14 cellular contexts compared by ENCODE assay signal in genomic region chr3:88434001-88434400, GRCh38.
DNase-seq lines count a peak whose midpoint lies in the region; ATAC-seq and TF ChIP-seq lines count a peak whose summit lies in the region.
"Had no signal": no experiment of that assay in that cellular context is flagged by ENCODE, and none has a peak within 500 bp of the region (broad histone marks: within the 10 kb centered on the region; RNA-seq: fewer than 3 reads in every experiment).

No MANE protein-coding gene starts in this region.

- no peaks in the 10 kb centered on the region for H3K27me3 ChIP-seq in ACC112 (ENCODE audit: insufficient read depth, low read length)
- no peaks in the 10 kb centered on the region for H3K27me3 ChIP-seq in PC-9 (ENCODE audit: insufficient read depth, low read depth)
- H3K27me3 ChIP-seq in lower lobe of right lung (ENCODE audit: low read depth), result no peaks in the 10 kb centered on the region
- H3K27me3 ChIP-seq in transverse colon, result no peaks in the 10 kb centered on the region

- no peaks in the 10 kb centered on the region for H3F3A ChIP-seq in PC-9 (ENCODE audit: insufficient read depth, low read depth)

- BruUV-seq in PC-9 (replicated peaks; lab: Mats Ljungman, UMichigan), result no TSS peak

- H3K4me1 ChIP-seq in ACC112 (ENCODE audit: control insufficient read depth, insufficient read depth, low read length, unreplicated experiment), result no peaks in the 10 kb centered on the region
- no peaks in the 10 kb centered on the region for H3K4me1 ChIP-seq in PC-9 (replicated peaks; ENCODE audit: insufficient read depth)
- H3K4me1 ChIP-seq in lower lobe of right lung, result no peaks in the 10 kb centered on the region
- no peaks in the 10 kb centered on the region for H3K4me1 ChIP-seq in transverse colon

- H4K20me1 ChIP-seq in PC-9 (ENCODE audit: insufficient read depth), result no peaks in the 10 kb centered on the region

- intact Hi-C loops in PC-9 (cut with micrococcal nuclease; ENCODE audit: unreplicated experiment) (no loop called here), lower lobe of right lung (cut with DNase I) (no loop called here), transverse colon (cut with DNase I; ENCODE audit: low total_unique reads) (no loop called here)

- H3K9me2 ChIP-seq in PC-9 (ENCODE audit: insufficient read depth), result no peaks in the 10 kb centered on the region

- H3K79me2 ChIP-seq in ACC112 (ENCODE audit: control insufficient read depth, insufficient read depth, low read length, unreplicated experiment) (no peaks in the 10 kb centered on the region), PC-9 (ENCODE audit: low read depth) (no peaks in the 10 kb centered on the region)

- H3K4me2 ChIP-seq in PC-9, result no peak overlapping the region

- no peak for DNase-seq in PC-9
- DNase-seq in lower lobe of right lung, result no peak
- DNase-seq in DMS79 (lab: John Stamatoyannopoulos, UW), result no peak
- DNase-seq in transverse colon, result no peak
- no peak for DNase-seq in dermis blood vessel endothelial cell
- DNase-seq: activated CD8-positive, alpha-beta memory T cell treated with anti-CD3 and anti-CD28 coated beads, Interleukin-2, amount 50 U/mL, for 48 hours; CD4-positive, alpha-beta memory T cell; NCI-H187; nephron progenitor cell had no signal

- peak; percentile 36 for ATAC-seq in GM19351 (IDR thresholded peaks at IDR 0.05; ENCODE audit: unreplicated experiment)
- ATAC-seq in HG02938 (IDR thresholded peaks at IDR 0.05; ENCODE audit: unreplicated experiment), result peak; percentile 31
- ATAC-seq in lower lobe of right lung, result no peak
- ATAC-seq: activated CD4-positive, CD25-positive, alpha-beta regulatory T cell treated with anti-CD3 and anti-CD28 coated beads, Interleukin-2, amount 50 U/mL, for 24 hours had no signal

- H3K27ac ChIP-seq in ACC112 (ENCODE audit: low read depth, low read length), result no peak overlapping the region
- H3K27ac ChIP-seq in PC-9, result no peak overlapping the region
- H3K27ac ChIP-seq in lower lobe of right lung, result no peak overlapping the region
- no peak overlapping the region for H3K27ac ChIP-seq in transverse colon
- H3K27ac ChIP-seq: HL-60 had no signal

- no peak for TF ChIP-seq POLR2A in transverse colon (IDR thresholded peaks at IDR 0.05)

- H3K4me3 ChIP-seq in ACC112 (ENCODE audit: low read depth, low read length) (no peak overlapping the region), PC-9 (no peak overlapping the region), lower lobe of right lung (no peak overlapping the region), transverse colon (no peak overlapping the region)

- no peak for TF ChIP-seq EP300 in transverse colon (IDR thresholded peaks at IDR 0.05; ENCODE audit: low read depth)

- H3K9me3 ChIP-seq in PC-9 (ENCODE audit: insufficient read depth, low read depth) (no peaks in the 10 kb centered on the region), lower lobe of right lung (no peaks in the 10 kb centered on the region), transverse colon (no peaks in the 10 kb centered on the region)

- WGBS in transverse colon (ENCODE audit: low coverage in 1 of 2), 2 donors, result 80 to 95% methylated on average over 2 of the region's 2 CpGs

- H3K36me3 ChIP-seq in ACC112 (ENCODE audit: insufficient read depth, low read length), result no peaks in the 10 kb centered on the region
- no peaks in the 10 kb centered on the region for H3K36me3 ChIP-seq in PC-9 (ENCODE audit: low read depth)
- no peaks in the 10 kb centered on the region for H3K36me3 ChIP-seq in lower lobe of right lung
- H3K36me3 ChIP-seq in transverse colon, result no peaks in the 10 kb centered on the region

- TF ChIP-seq CTCF in PC-9 (conservative IDR thresholded peaks at IDR 0.05) (no peak), lower lobe of right lung (IDR thresholded peaks at IDR 0.05) (no peak), transverse colon (IDR thresholded peaks at IDR 0.05) (no peak)

- H2AFZ ChIP-seq in ACC112 (ENCODE audit: low read length, unreplicated experiment) (peak overlapping the region; percentile 64), PC-9 (0 out of 2 replicates have a peak overlapping the region, but pooled peaks have one; percentile 22)

- CTCF ChIA-PET in PC-9 (lab: Charles Lee), result no interaction called here

- in situ Hi-C loops in transverse colon (cut with MboI; ENCODE audit: low pct_ligation_motif_present in 1 of 4, low pct_unique_long_range_greater_than_20kb in 1 of 4, low sequenced_read_pairs in 3 of 4), result no loop called here

- POLR2A ChIA-PET in PC-9 (lab: Charles Lee; ENCODE audit: unreplicated experiment), result no interaction called here

Comparison
In these comparisons a context has a peak if more than half of its experiments do, and no peak if none do; other contexts are left out.
1. ATAC-seq: peak in GM19351 (single experiment) and HG02938 (single experiment); none in lower lobe of right lung (0 of 2).